17 cellular contexts compared by ENCODE assay signal in the genomic region with DNA sequence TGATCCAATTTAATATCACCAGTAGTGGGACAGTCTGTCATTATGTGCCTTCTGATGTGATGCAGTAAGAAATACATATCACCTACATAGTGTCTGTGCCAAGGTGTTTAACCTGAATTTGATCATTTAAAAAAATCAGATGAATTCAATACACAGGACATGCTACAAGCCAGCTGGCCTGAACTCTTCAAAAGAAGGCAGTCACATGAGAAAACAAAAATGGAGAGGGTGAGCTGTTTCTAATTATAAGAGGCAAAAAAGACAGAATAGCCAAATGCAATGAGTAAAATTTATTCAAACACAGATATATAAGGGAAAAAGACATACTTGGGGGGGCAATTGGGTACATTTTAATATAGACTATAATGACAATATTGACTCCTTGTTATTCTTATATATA.
"Had no signal": no experiment of that assay in that cellular context is flagged by ENCODE, and none has a peak within 500 bp of the region (broad histone marks: within the 10 kb centered on the region; RNA-seq: fewer than 3 reads in every experiment).

No MANE protein-coding gene starts in this region.

- H3K36me3 ChIP-seq: tibial artery, uterus had no signal

- H3K36me3 Mint-ChIP-seq: natural killer cell had no signal

- H3K27ac ChIP-seq: body of pancreas, heart right ventricle, tibial artery, uterus had no signal

- H3K4me3 Mint-ChIP-seq: activated CD8-positive, alpha-beta T cell treated with anti-CD3 and anti-CD28 coated beads for 36 hours; activated naive CD8-positive, alpha-beta T cell treated with anti-CD3 and anti-CD28 coated beads, Interleukin-2, amount 10 ng/mL, durations not matched to agents 7 days and 5 days; effector memory CD8-positive, alpha-beta T cell; natural killer cell had no signal

- H3K27ac Mint-ChIP-seq: activated CD8-positive, alpha-beta T cell treated with anti-CD3 and anti-CD28 coated beads for 36 hours; activated naive CD8-positive, alpha-beta T cell treated with anti-CD3 and anti-CD28 coated beads, Interleukin-2, amount 10 ng/mL, durations not matched to agents 7 days and 5 days; activated T-helper 2 cell treated with anti-CD3 and anti-CD28 coated beads, Interferon-gamma antibody, Interleukin-2, Interleukin-4, amounts not matched to agents 10 μg/mL and 5 μg/mL and 100 μg/mL, durations not matched to agents 14 hours and 24 hours and 36 hours; natural killer cell had no signal

- H3K4me1 ChIP-seq: body of pancreas, uterus had no signal

- H3K9me3 Mint-ChIP-seq: effector memory CD8-positive, alpha-beta T cell; natural killer cell had no signal

- H3K27me3 Mint-ChIP-seq: activated CD8-positive, alpha-beta T cell treated with anti-CD3 and anti-CD28 coated beads for 36 hours; activated naive CD8-positive, alpha-beta T cell treated with anti-CD3 and anti-CD28 coated beads, Interleukin-2, amount 10 ng/mL, durations not matched to agents 7 days and 5 days; effector memory CD8-positive, alpha-beta T cell had no signal

- ATAC-seq: activated CD8-positive, alpha-beta T cell treated with anti-CD3 and anti-CD28 coated beads for 36 hours; body of pancreas; effector memory CD8-positive, alpha-beta T cell; heart right ventricle; natural killer cell; stimulated activated naive CD8-positive, alpha-beta T cell treated with anti-CD3 and anti-CD28 coated beads, Interleukin-15, Interleukin-2, amounts not matched to agents 100 U/mL and 50 U/mL, for 24 hours had no signal

- DNase-seq: activated CD4-positive, alpha-beta T cell treated with anti-CD3 and anti-CD28 coated beads for 48 hours; activated CD4-positive, CD25-positive, alpha-beta regulatory T cell; activated naive CD4-positive, alpha-beta T cell treated with Interleukin-2 at 50 U/mL for 16 hours; activated naive CD8-positive, alpha-beta T cell treated with anti-CD3 and anti-CD28 coated beads, Interleukin-2, amount 10 ng/mL, durations not matched to agents 7 days and 5 days; activated T-cell treated with anti-CD3 and anti-CD28 coated beads, Interleukin-2, amount 50 U/mL, for 1 hour; body of pancreas; caudate nucleus; effector memory CD8-positive, alpha-beta T cell; heart right ventricle; natural killer cell; retina; stimulated activated naive CD8-positive, alpha-beta T cell treated with anti-CD3 and anti-CD28 coated beads, Interleukin-15, Interleukin-2, amounts not matched to agents 100 U/mL and 50 U/mL, for 24 hours; substantia nigra; tibial artery had no signal

- H3K9me3 ChIP-seq: body of pancreas, tibial artery, uterus had no signal

- H3K4me3 ChIP-seq: body of pancreas, heart right ventricle, tibial artery, uterus had no signal

- H3K4me1 Mint-ChIP-seq: activated naive CD8-positive, alpha-beta T cell treated with anti-CD3 and anti-CD28 coated beads, Interleukin-2, amount 10 ng/mL, durations not matched to agents 7 days and 5 days had no signal

- H3K27me3 ChIP-seq: body of pancreas, heart right ventricle, tibial artery, uterus had no signal
